In genomic region chr14:71783786-71784185, GRCh38 we compare ENCODE assay signal across 25 cellular contexts.
DNase-seq lines count a peak whose midpoint lies in the region; FAIRE-seq and TF ChIP-seq lines count a peak whose summit lies in the region.
"Had no signal": no experiment of that assay in that cellular context is flagged by ENCODE, and none has a peak within 500 bp of the region (broad histone marks: within the 10 kb centered on the region; RNA-seq: fewer than 3 reads in every experiment).

No MANE protein-coding gene starts in this region.

- H3K9me3 Mint-ChIP-seq in osteocyte (ENCODE audit: unreplicated experiment): peaks cover 4% of the 10 kb centered on the region
- H3K9me3 Mint-ChIP-seq: HFFc6 had no signal

- dilution Hi-C loops in mammary epithelial cell (cut with HindIII; ENCODE audit: low sequenced_read_pairs) (no loop called here), endothelial cell of umbilical vein (cut with MboI; ENCODE audit: extremely low pct_ligation_motif_present, low sequenced_read_pairs) (no loop called here)

- H3K4me2 ChIP-seq in mammary epithelial cell (ENCODE audit: insufficient read depth, low read depth, low read length): peak overlapping the region; percentile 46
- H3K4me2 ChIP-seq in PC-9: peak overlapping the region; percentile 1; the same call in 1 of the 2 replicates
- no peak overlapping the region for H3K4me2 ChIP-seq in endothelial cell of umbilical vein (ENCODE audit: insufficient read depth, low read length)
- H3K4me2 ChIP-seq in smooth muscle cell: no peak overlapping the region
- H3K4me2 ChIP-seq: GM23338 had no signal

- CTCF ChIA-PET in mammary epithelial cell (lab: Charles Lee; ENCODE audit: low non-redundant PET): no interaction called here
- CTCF ChIA-PET in PC-9 (lab: Charles Lee): no interaction called here
- CTCF ChIA-PET in endothelial cell of umbilical vein (lab: Charles Lee): interaction anchor here (1.4 kb wide), 1 partner anchor 11 kb away, joined by 4 read pairs; no protein-coding TSS in a partner anchor
- CTCF ChIA-PET in HEK293T (lab: Yijun Ruan, JAX): interaction anchor here (0.7 kb wide), 1 partner anchor 589 kb away, joined by 3 read pairs; no protein-coding TSS in a partner anchor

- H3K9me3 ChIP-seq in mammary epithelial cell (replicated peaks; ENCODE audit: insufficient read depth, low read length) (no peaks in the 10 kb centered on the region), breast epithelium (no peaks in the 10 kb centered on the region), PC-9 (ENCODE audit: insufficient read depth, low read depth) (0 out of 2 replicates have a peak, but pooled peaks cover 5% of the 10 kb centered on the region), endothelial cell of umbilical vein (replicated peaks; ENCODE audit: control insufficient read depth, insufficient read depth, low read length) (no peaks in the 10 kb centered on the region), smooth muscle cell (replicated peaks; ENCODE audit: low read depth) (no peaks in the 10 kb centered on the region)

- H3K9me2 ChIP-seq in PC-9 (ENCODE audit: insufficient read depth): no peaks in the 10 kb centered on the region

- peak overlapping the region; percentile 90 for H3K27ac Mint-ChIP-seq in osteocyte (ENCODE audit: unreplicated experiment)
- H3K27ac Mint-ChIP-seq: CD4-positive, CD25-positive, alpha-beta regulatory T cell; GM23338; H9; HFFc6 had no signal

- H3F3A ChIP-seq in PC-9 (ENCODE audit: insufficient read depth, low read depth) (no peaks in the 10 kb centered on the region), smooth muscle cell (ENCODE audit: low read depth) (no peaks in the 10 kb centered on the region)

- 1% methylated on average over 4 of the region's 4 CpGs for WGBS in mammary epithelial cell (ENCODE audit: low coverage, missing lambda C conversion rate)
- WGBS in smooth muscle cell (ENCODE audit: low lambda C conversion rate): 88% methylated on average over 4 of the region's 4 CpGs

- no peaks in the 10 kb centered on the region for H3K36me3 Mint-ChIP-seq in osteocyte (ENCODE audit: unreplicated experiment)
- H3K36me3 Mint-ChIP-seq: CD4-positive, CD25-positive, alpha-beta regulatory T cell had no signal

- H3K4me1 Mint-ChIP-seq in osteocyte (ENCODE audit: unreplicated experiment): peaks cover 21% of the 10 kb centered on the region
- H3K4me1 Mint-ChIP-seq: CD4-positive, CD25-positive, alpha-beta regulatory T cell; GM23338 had no signal

- POLR2A ChIA-PET in PC-9 (lab: Charles Lee; ENCODE audit: unreplicated experiment): no interaction called here
- POLR2A ChIA-PET in endothelial cell of umbilical vein (lab: Charles Lee): no interaction called here
- POLR2A ChIA-PET in HEK293T (lab: Yijun Ruan, JAX): no interaction called here

- no peaks in the 10 kb centered on the region for H3K9me1 ChIP-seq in endothelial cell of umbilical vein (replicated peaks; ENCODE audit: control insufficient read depth, extremely low read depth, insufficient read depth, low read length)

- BruUV-seq in mammary epithelial cell (replicated peaks; lab: Mats Ljungman, UMichigan) (no TSS peak), PC-9 (replicated peaks; lab: Mats Ljungman, UMichigan) (no TSS peak), endothelial cell of umbilical vein (replicated peaks; lab: Mats Ljungman, UMichigan) (no TSS peak)

- no peaks in the 10 kb centered on the region for H3K36me3 ChIP-seq in mammary epithelial cell (ENCODE audit: insufficient read depth, low read length)
- no peaks in the 10 kb centered on the region for H3K36me3 ChIP-seq in breast epithelium
- no peaks in the 10 kb centered on the region for H3K36me3 ChIP-seq in PC-9 (ENCODE audit: low read depth)
- no peaks in the 10 kb centered on the region for H3K36me3 ChIP-seq in endothelial cell of umbilical vein (ENCODE audit: control insufficient read depth in 2 of 2, extremely low read depth in 1 of 2, insufficient read depth in 2 of 2, low read length in 2 of 2)
- H3K36me3 ChIP-seq in smooth muscle cell (ENCODE audit: low read depth): no peaks in the 10 kb centered on the region

- in situ Hi-C loops in mammary epithelial cell (cut with MboI; ENCODE audit: low sequenced_read_pairs in 2 of 2): no loop called here

- intact Hi-C loops in mammary epithelial cell (cut with micrococcal nuclease) (no loop called here), breast epithelium (cut with DNase I; ENCODE audit: low total_unique reads) (no loop called here), PC-9 (cut with micrococcal nuclease; ENCODE audit: unreplicated experiment) (no loop called here), endothelial cell of umbilical vein (cut with micrococcal nuclease) (no loop called here)

- FAIRE-seq in endothelial cell of umbilical vein (lab: Jason Lieb, UNC): no peak
- FAIRE-seq: GM12892 had no signal

- TF ChIP-seq CTCF in mammary epithelial cell (conservative IDR thresholded peaks at IDR 0.05 in 1 of 2, IDR thresholded peaks at IDR 0.05 in 1 of 2; ENCODE audit: extremely low read depth in 1 of 2, insufficient read depth in 1 of 2, low read depth in 1 of 2, low read length in 2 of 2): no peak
- no peak for TF ChIP-seq CTCF in breast epithelium (IDR thresholded peaks at IDR 0.05)
- no peak for TF ChIP-seq CTCF in PC-9 (conservative IDR thresholded peaks at IDR 0.05)
- no peak for TF ChIP-seq CTCF in endothelial cell of umbilical vein (IDR thresholded peaks at IDR 0.05; ENCODE audit: extremely low read depth in 1 of 2, insufficient read depth in 1 of 2, low read depth in 1 of 2, low read length in 2 of 2)
- TF ChIP-seq CTCF in osteocyte (IDR thresholded peaks at IDR 0.05): no peak
- no peak for TF ChIP-seq CTCF in smooth muscle cell (IDR thresholded peaks at IDR 0.05; ENCODE audit: borderline replicate concordance, insufficient read depth, poor library complexity, severe bottlenecking)

- H3K79me2 ChIP-seq in mammary epithelial cell (ENCODE audit: insufficient read depth, low read length) (no peaks in the 10 kb centered on the region), PC-9 (ENCODE audit: low read depth) (no peaks in the 10 kb centered on the region), endothelial cell of umbilical vein (ENCODE audit: control insufficient read depth, insufficient read depth, low read length) (no peaks in the 10 kb centered on the region), smooth muscle cell (ENCODE audit: low read depth) (no peaks in the 10 kb centered on the region)

- DNase-seq in mammary epithelial cell: no peak
- no peak for DNase-seq in breast epithelium (ENCODE audit: low spot score in 2 of 2)
- no peak for DNase-seq in PC-9
- peak; percentile 30 for DNase-seq in endothelial cell of umbilical vein (ENCODE audit: low read depth, low spot score)
- no peak for DNase-seq in osteocyte (ENCODE audit: extremely low spot score, unreplicated experiment)
- no peak for DNase-seq in smooth muscle cell (lab: John Stamatoyannopoulos, UW; ENCODE audit: unreplicated experiment)
- DNase-seq in retina: no peak
- no peak for DNase-seq in HEK293T (ENCODE audit: extremely low spot score)
- DNase-seq: CD4-positive, CD25-positive, alpha-beta regulatory T cell; DMS153; DND-41; H9; HFFc6; KG1; NCI-H1092 treated with DMSO at 0.1 percent for 48 hours; NCI-H1436; NCI-H187; NCI-H2081 treated with DMSO at 0.1 percent for 48 hours; NCI-H2171; NCI-H226; NCI-H510A treated with DMSO at 0.1 percent for 48 hours; NCI-H748 treated with DMSO at 0.1 percent for 48 hours; SIG-M5 had no signal

- peaks cover 13% of the 10 kb centered on the region for H3K27me3 Mint-ChIP-seq in osteocyte (ENCODE audit: unreplicated experiment)

- H3K4me3 ChIP-seq in mammary epithelial cell (replicated peaks in 1 of 3; ENCODE audit: insufficient read depth in 1 of 3, low read depth in 2 of 3, low read length in 3 of 3) (no peak overlapping the region), breast epithelium (peak overlapping the region in 1 of 3 donors; percentile 12), PC-9 (no peak overlapping the region), endothelial cell of umbilical vein (replicated peaks in 1 of 3; ENCODE audit: insufficient read depth in 1 of 3, low read depth in 1 of 3, low read length in 3 of 3) (no peak overlapping the region), smooth muscle cell (no peak overlapping the region)
- H3K4me3 ChIP-seq: GM23338 had no signal

- H3K27ac ChIP-seq in mammary epithelial cell (ENCODE audit: insufficient read depth, low read depth, low read length): no peak overlapping the region
- H3K27ac ChIP-seq in breast epithelium: no peak overlapping the region
- no peak overlapping the region for H3K27ac ChIP-seq in PC-9
- no peak overlapping the region for H3K27ac ChIP-seq in endothelial cell of umbilical vein (ENCODE audit: insufficient read depth, low read depth, low read length)
- no peak overlapping the region for H3K27ac ChIP-seq in smooth muscle cell (ENCODE audit: low read depth)

- H3K4me3 Mint-ChIP-seq in osteocyte (ENCODE audit: unreplicated experiment): peak overlapping the region; percentile 19
- H3K4me3 Mint-ChIP-seq: CD4-positive, CD25-positive, alpha-beta regulatory T cell; GM23338; H9; HFFc6 had no signal

- H3K9ac ChIP-seq in mammary epithelial cell (ENCODE audit: insufficient read depth, low read length) (no peak overlapping the region), endothelial cell of umbilical vein (replicated peaks; ENCODE audit: extremely low read depth, insufficient read depth, low read length) (no peak overlapping the region), smooth muscle cell (ENCODE audit: low read depth) (no peak overlapping the region)

- H3K4me1 ChIP-seq in mammary epithelial cell (ENCODE audit: insufficient read depth, low read length): no peaks in the 10 kb centered on the region
- no peaks in the 10 kb centered on the region for H3K4me1 ChIP-seq in breast epithelium
- no peaks in the 10 kb centered on the region for H3K4me1 ChIP-seq in PC-9 (replicated peaks; ENCODE audit: insufficient read depth)
- peaks cover 12% of the 10 kb centered on the region for H3K4me1 ChIP-seq in endothelial cell of umbilical vein (ENCODE audit: control insufficient read depth, extremely low read depth, insufficient read depth, low read length)
- no peaks in the 10 kb centered on the region for H3K4me1 ChIP-seq in smooth muscle cell (ENCODE audit: low read depth)

- H4K20me1 ChIP-seq in mammary epithelial cell (ENCODE audit: insufficient read depth, low read length) (no peaks in the 10 kb centered on the region), PC-9 (ENCODE audit: insufficient read depth) (no peaks in the 10 kb centered on the region), endothelial cell of umbilical vein (replicated peaks; ENCODE audit: control insufficient read depth, extremely low read depth, insufficient read depth, low read length) (no peaks in the 10 kb centered on the region), smooth muscle cell (ENCODE audit: low read depth) (no peaks in the 10 kb centered on the region)

- TF ChIP-seq POLR2A in breast epithelium (IDR thresholded peaks at IDR 0.05) (no peak), endothelial cell of umbilical vein (IDR thresholded peaks at IDR 0.05; ENCODE audit: low read depth, low read length) (no peak)

- H2AFZ ChIP-seq in mammary epithelial cell (ENCODE audit: low read depth, low read length) (peak overlapping the region; percentile 66), PC-9 (no peak overlapping the region), endothelial cell of umbilical vein (ENCODE audit: low read depth, low read length) (peak overlapping the region; percentile 29), smooth muscle cell (ENCODE audit: low read depth) (no peak overlapping the region)
- H2AFZ ChIP-seq: GM23338 had no signal

- H3K27me3 ChIP-seq in mammary epithelial cell (ENCODE audit: insufficient read depth, low read length) (no peaks in the 10 kb centered on the region), breast epithelium (no peaks in the 10 kb centered on the region), PC-9 (ENCODE audit: insufficient read depth, low read depth) (no peaks in the 10 kb centered on the region), endothelial cell of umbilical vein (ENCODE audit: control insufficient read depth in 2 of 2, insufficient read depth in 2 of 2, low read length in 2 of 2) (peaks cover 0 to 2% of the 10 kb centered on the region in 2 experiments), smooth muscle cell (ENCODE audit: low read depth) (no peaks in the 10 kb centered on the region)

Comparison
In these comparisons a context has a peak if more than half of its experiments do, and no peak if none do; other contexts are left out.
1. H2AFZ ChIP-seq: peak in mammary epithelial cell (single experiment) and endothelial cell of umbilical vein (single experiment); none in PC-9 (single experiment) and smooth muscle cell (single experiment).
2. H3K4me2 ChIP-seq: peak in mammary epithelial cell (single experiment) and PC-9 (single experiment); none in endothelial cell of umbilical vein (single experiment) and smooth muscle cell (single experiment).
3. CTCF ChIA-PET loops: an anchor here in endothelial cell of umbilical vein (1.4 kb wide) and HEK293T (0.7 kb wide); none called in mammary epithelial cell and PC-9.